In the genomic region with DNA sequence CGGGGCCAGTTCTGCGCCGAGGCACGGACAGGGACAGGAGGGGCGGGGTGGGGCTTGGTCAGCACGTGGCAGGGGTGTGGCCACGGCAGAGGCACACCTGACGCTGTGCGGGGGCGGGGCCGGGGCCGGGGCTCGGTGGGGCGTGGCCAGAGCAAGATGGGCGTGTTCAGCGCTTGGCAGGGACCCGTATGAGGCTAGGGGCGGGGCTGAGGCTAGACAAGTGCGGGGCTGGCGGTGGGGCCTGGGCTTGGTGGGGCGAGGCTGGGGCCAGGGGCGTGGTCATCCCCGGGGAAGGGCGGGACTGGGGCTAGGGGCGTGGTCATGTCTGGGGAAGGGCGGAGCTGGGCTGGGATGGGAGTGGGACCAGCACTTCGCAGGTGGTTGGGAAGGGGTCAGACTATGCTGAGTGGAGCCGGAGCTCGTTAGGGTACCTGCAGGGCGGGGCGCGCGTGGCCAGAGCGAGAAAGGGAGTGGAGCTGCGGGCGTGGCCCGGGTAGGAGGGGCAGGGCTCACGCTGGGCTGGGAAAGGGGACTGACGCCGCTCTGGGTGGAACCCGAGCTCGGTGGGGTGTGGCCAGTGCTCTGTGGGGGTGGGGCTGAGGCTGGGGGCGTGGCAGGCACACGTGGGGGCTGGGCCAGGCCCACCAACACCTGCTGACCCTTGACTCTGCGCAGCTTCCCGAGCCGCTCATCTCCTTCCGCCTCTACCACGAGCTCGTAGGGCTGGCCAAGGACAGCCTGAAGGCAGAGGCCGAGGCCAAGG, we compare ENCODE assay signal across 1 cellular context.
TF ChIP-seq lines count a peak whose summit lies in the region.

No MANE protein-coding gene starts in this region.

TF ChIP-seq in IMR-90, 13 proteins besides CTCF, POLR2A, EP300 and RAD21 (continued from another document):
- no peak for TF ChIP-seq MXI1 (IDR thresholded peaks at IDR 0.05; ENCODE audit: borderline replicate concordance, low read depth, low read length)
TF ChIP-seq in IMR-90: peak in this region for 0.
